Comparison of ENCODE assay signal across 19 cellular contexts in genomic region chr9:134332266-134332665, GRCh38. TPM values are rescaled to one million over a fixed set of nuclear protein-coding genes. Genes with fewer than 3 reads are reported as not detected.
DNase-seq lines count a peak whose midpoint lies in the region; ATAC-seq and TF ChIP-seq lines count a peak whose summit lies in the region.
"Had no signal": no experiment of that assay in that cellular context is flagged by ENCODE, and none has a peak within 500 bp of the region (broad histone marks: within the 10 kb centered on the region; RNA-seq: fewer than 3 reads in every experiment).

No MANE protein-coding gene starts in this region.

- DNase-seq in left ventricle myocardium inferior (no peak), cardiac septum (ENCODE audit: low spot score) (no peak), right cardiac atrium (peak in 2 of 3 donors; percentile 57 to 58), neuronal stem cell (ENCODE audit: low spot score) (no peak), HT-29 (ENCODE audit: low spot score) (no peak)
- DNase-seq in effector memory CD4-positive, alpha-beta T cell, result no peak
- DNase-seq: COR-L47, DMS53, HCEC 1CT, NCI-H146, NCI-H345, NCI-H774, SIG-M5 had no signal

- H3K79me1 ChIP-seq in neuronal stem cell (ENCODE audit: low read depth, low read length), result peaks cover 72% of the 10 kb centered on the region

- H2AK5ac ChIP-seq in neuronal stem cell (ENCODE audit: low read depth, low read length), result peak overlapping the region; percentile 83

- no peak overlapping the region for H2AFZ ChIP-seq in neuronal stem cell (ENCODE audit: low read length)

- ATAC-seq in right cardiac atrium (no peak), GM19467 (IDR thresholded peaks at IDR 0.05; ENCODE audit: unreplicated experiment) (no peak), HG02970 (IDR thresholded peaks at IDR 0.05; ENCODE audit: low FRiP score, unreplicated experiment) (no peak)
- ATAC-seq: GM12878, K562, Panc1 had no signal

- peak overlapping the region; percentile 72 for H3K14ac ChIP-seq in neuronal stem cell (ENCODE audit: low read length)

- no peaks in the 10 kb centered on the region for H3K27me3 ChIP-seq in left ventricle myocardium inferior (ENCODE audit: low read depth)
- no peaks in the 10 kb centered on the region for H3K27me3 ChIP-seq in right cardiac atrium (ENCODE audit: control insufficient read depth, insufficient read depth)
- no peaks in the 10 kb centered on the region for H3K27me3 ChIP-seq in neuronal stem cell (ENCODE audit: control insufficient read depth in 3 of 3, insufficient read depth in 3 of 3, low read depth in 1 of 3, low read length in 3 of 3)
- no peaks in the 10 kb centered on the region for H3K27me3 ChIP-seq in effector memory CD4-positive, alpha-beta T cell (replicated peaks; ENCODE audit: control insufficient read depth, insufficient read depth, low read length, poor library complexity, severe bottlenecking)

- TF ChIP-seq CTCF in left ventricle myocardium inferior (IDR thresholded peaks at IDR 0.05; ENCODE audit: borderline replicate concordance), result no peak

- H3K27ac ChIP-seq in left ventricle myocardium inferior (replicated peaks) (peak overlapping the region; percentile 93), right cardiac atrium (ENCODE audit: low read length) (no peak overlapping the region), neuronal stem cell (replicated peaks; ENCODE audit: low read length) (no peak overlapping the region)
- no peak overlapping the region for H3K27ac ChIP-seq in effector memory CD4-positive, alpha-beta T cell (ENCODE audit: insufficient read depth, low read length, poor library complexity, severe bottlenecking)
- H3K27ac ChIP-seq: C4-2B had no signal

- H2BK5ac ChIP-seq in neuronal stem cell (ENCODE audit: low read length), result no peak overlapping the region

- H4K91ac ChIP-seq in neuronal stem cell (ENCODE audit: low read depth, low read length, poor library complexity), result no peak overlapping the region

- intact Hi-C loops in left ventricle myocardium inferior (cut with micrococcal nuclease) (no loop called here), cardiac septum (cut with DNase I) (no loop called here), right cardiac atrium (cut with DNase I) (loop anchor here in 1 of 4 donors (5.0 kb wide), 1 partner anchor 165 kb away; no protein-coding TSS in a partner anchor)

- no peak overlapping the region for H2BK120ac ChIP-seq in neuronal stem cell (ENCODE audit: low read depth, low read length)

- H4K8ac ChIP-seq in neuronal stem cell (ENCODE audit: low read depth, low read length), result peak overlapping the region; percentile 48

- H2BK12ac ChIP-seq in neuronal stem cell (ENCODE audit: low read length), result peak overlapping the region; percentile 46

- H3K4me2 ChIP-seq in neuronal stem cell (ENCODE audit: insufficient read depth, low read length, poor library complexity, severe bottlenecking), result no peak overlapping the region

- peak overlapping the region; percentile 1 for H2BK15ac ChIP-seq in neuronal stem cell (ENCODE audit: low read length)

- H3K9me3 ChIP-seq in left ventricle myocardium inferior (replicated peaks), result no peaks in the 10 kb centered on the region
- H3K9me3 ChIP-seq in right cardiac atrium (ENCODE audit: control insufficient read depth, low read length), result no peaks in the 10 kb centered on the region
- no peaks in the 10 kb centered on the region for H3K9me3 ChIP-seq in neuronal stem cell (replicated peaks in 1 of 2; ENCODE audit: control insufficient read depth in 2 of 2, insufficient read depth in 1 of 2, low read depth in 1 of 2, low read length in 2 of 2)
- H3K9me3 ChIP-seq in effector memory CD4-positive, alpha-beta T cell (ENCODE audit: control insufficient read depth, low read length), result no peaks in the 10 kb centered on the region

- H3K23ac ChIP-seq in neuronal stem cell (ENCODE audit: low read depth, low read length, poor library complexity), result peak overlapping the region; percentile 45

- peak overlapping the region; percentile 93 for H3K18ac ChIP-seq in neuronal stem cell (ENCODE audit: low read length)

- WGBS in right cardiac atrium, result 71% methylated on average over 13 of the region's 13 CpGs
- WGBS in neuronal stem cell (ENCODE audit: extremely low coverage in 2 of 2, insufficient read length in 2 of 2, insufficient replicate concordance in 1 of 2), 2 donors, result no CpG with 5 or more reads among the region's 13 CpGs

- peaks cover 100% of the 10 kb centered on the region for H3K4me1 ChIP-seq in left ventricle myocardium inferior
- peaks cover 48% of the 10 kb centered on the region for H3K4me1 ChIP-seq in right cardiac atrium (ENCODE audit: control insufficient read depth, insufficient read depth, low read length)
- H3K4me1 ChIP-seq in neuronal stem cell (ENCODE audit: control insufficient read depth in 2 of 2, insufficient read depth in 1 of 2, low read depth in 1 of 2, low read length in 2 of 2), result peaks cover 23 to 47% of the 10 kb centered on the region in 2 donors
- H3K4me1 ChIP-seq in effector memory CD4-positive, alpha-beta T cell (ENCODE audit: control insufficient read depth, insufficient read depth, low read length, poor library complexity, severe bottlenecking), result peaks cover 3% of the 10 kb centered on the region

- H3K4me3 ChIP-seq in left ventricle myocardium inferior, result no peak overlapping the region
- H3K4me3 ChIP-seq in right cardiac atrium (ENCODE audit: low read length), result no peak overlapping the region
- no peak overlapping the region for H3K4me3 ChIP-seq in neuronal stem cell (ENCODE audit: low read length in 2 of 2)
- H3K4me3 ChIP-seq in effector memory CD4-positive, alpha-beta T cell (ENCODE audit: insufficient read depth, low read depth, low read length, poor library complexity, severe bottlenecking), result no peak overlapping the region
- H3K4me3 ChIP-seq: GM12878, K562 had no signal

- no peaks in the 10 kb centered on the region for H3K36me3 ChIP-seq in left ventricle myocardium inferior
- no peaks in the 10 kb centered on the region for H3K36me3 ChIP-seq in neuronal stem cell (replicated peaks in 1 of 2; ENCODE audit: control insufficient read depth in 2 of 2, insufficient read depth in 2 of 2, low read length in 2 of 2)
- no peaks in the 10 kb centered on the region for H3K36me3 ChIP-seq in effector memory CD4-positive, alpha-beta T cell (ENCODE audit: control insufficient read depth, insufficient read depth, low read length)

- H3K4ac ChIP-seq in neuronal stem cell (ENCODE audit: low read length), result no peak overlapping the region

- H3K9ac ChIP-seq in neuronal stem cell (ENCODE audit: low read depth, low read length, poor library complexity), result peak overlapping the region; percentile 67

RNA-seq across cellular contexts. Expression of gene RXRA, which starts 6.0 kb away (rescaled TPM):
- total RNA-seq in left ventricle myocardium inferior (57.1 TPM), cardiac septum (42.6 TPM), right cardiac atrium (10 to 100 TPM; 48.1 to 72.3 (median 61.7) TPM)
- polyA plus RNA-seq in right cardiac atrium, result 66.0 TPM
- polyA plus RNA-seq in neuronal stem cell (2013, experiment 1 of 2), result 36.1 TPM
- 36.3 TPM for polyA plus RNA-seq in neuronal stem cell (2013, experiment 2 of 2)
- total RNA-seq in HT-29 (2014; rRNA removed; shearing (Covaris generic)), result 63.4 and 74.4 TPM in 2 replicates

Comparison
In these comparisons a context has a peak if more than half of its experiments do, and no peak if none do; other contexts are left out.
1. DNase-seq: peak in right cardiac atrium (2 of 3); none in left ventricle myocardium inferior (single experiment), cardiac septum (single experiment), neuronal stem cell (single experiment), effector memory CD4-positive, alpha-beta T cell (0 of 3) and HT-29 (single experiment).